8 cellular contexts compared by ENCODE assay signal in the genomic region with DNA sequence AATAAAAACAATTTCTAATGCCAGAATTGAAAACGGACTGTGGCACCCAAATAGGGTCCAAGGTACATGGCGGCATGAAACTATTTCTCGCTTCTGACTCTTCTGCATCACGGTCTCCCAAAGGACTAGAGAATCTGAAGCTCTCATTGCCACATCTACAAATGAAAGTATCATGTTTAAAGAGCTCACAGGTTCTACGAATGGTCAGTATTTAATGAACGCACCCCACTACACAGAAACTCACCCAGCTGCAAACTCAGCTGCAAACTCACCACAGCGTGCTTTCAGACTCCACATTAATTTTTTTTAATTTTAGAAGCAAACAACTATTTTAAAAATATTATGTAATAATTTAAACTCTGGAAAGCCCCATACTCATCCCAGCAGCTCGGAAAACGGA. TPM values are rescaled to one million over a fixed set of nuclear protein-coding genes. Genes with fewer than 3 reads are reported as not detected.
A peak's percentile ranks its signal among the peaks of the same experiment; 100 is the strongest.
DNase-seq lines count a peak whose midpoint lies in the region; ATAC-seq and TF ChIP-seq lines count a peak whose summit lies in the region.

No MANE protein-coding gene starts in this region.

- peak overlapping the region; percentile 86; the same call in 1 of the 2 replicates for H2AFZ ChIP-seq in Loucy (ENCODE audit: low read length)

- H3K9me2 ChIP-seq in Loucy (replicated peaks; ENCODE audit: low read depth, low read length): no peaks in the 10 kb centered on the region

- H3K9ac ChIP-seq in Loucy (ENCODE audit: low read depth, low read length, poor library complexity, severe bottlenecking): peak overlapping the region; percentile 95

- no peaks in the 10 kb centered on the region for H3K36me3 ChIP-seq in Loucy (ENCODE audit: insufficient read depth, low read length)

- peaks cover 52% of the 10 kb centered on the region for H3K4me1 Mint-ChIP-seq in central memory CD8-positive, alpha-beta T cell

- H3K27ac Mint-ChIP-seq in central memory CD8-positive, alpha-beta T cell (ENCODE audit: low read depth): peak overlapping the region; percentile 100

- peaks cover 27% of the 10 kb centered on the region for H3K36me3 Mint-ChIP-seq in central memory CD8-positive, alpha-beta T cell (ENCODE audit: insufficient read depth)

- ATAC-seq in central memory CD8-positive, alpha-beta T cell (replicated peaks; ENCODE audit: extremely low read depth, poor library complexity, severe bottlenecking): no peak
- ATAC-seq in HG03520 (IDR thresholded peaks at IDR 0.05; ENCODE audit: unreplicated experiment): no peak

- H3K4me3 Mint-ChIP-seq in central memory CD8-positive, alpha-beta T cell: peak overlapping the region; percentile 96

- no peaks in the 10 kb centered on the region for H3K9me3 Mint-ChIP-seq in central memory CD8-positive, alpha-beta T cell

- H3K79me2 ChIP-seq in Loucy (ENCODE audit: insufficient read depth, low read length): peaks cover 92% of the 10 kb centered on the region

- peaks cover 59% of the 10 kb centered on the region for H3K4me1 ChIP-seq in Loucy (ENCODE audit: insufficient read depth, low read length, poor library complexity, severe bottlenecking)

- TF ChIP-seq CTCF in Loucy (conservative IDR thresholded peaks at IDR 0.05; ENCODE audit: low read length): no peak

- peak overlapping the region; percentile 89 for H3K4me2 ChIP-seq in Loucy (ENCODE audit: low read depth, low read length, poor library complexity, severe bottlenecking)

- H3K4me3 ChIP-seq in Loucy (ENCODE audit: low read length, poor library complexity, severe bottlenecking): peak overlapping the region; percentile 89

- DNase-seq in DMS 273 (lab: John Stamatoyannopoulos, UW; ENCODE audit: unreplicated experiment) (peak; percentile 28), DMS 273 treated with DMSO at 0.1 percent for 48 hours (lab: John Stamatoyannopoulos, UW) (no peak), myocyte (ENCODE audit: low read depth) (peak; percentile 24), NCI-H1436 (lab: John Stamatoyannopoulos, UW) (no peak), AG20443 (ENCODE audit: low spot score) (no peak)
- DNase-seq in central memory CD8-positive, alpha-beta T cell (ENCODE audit: low spot score in 2 of 2): no peak

- H3K27me3 Mint-ChIP-seq in central memory CD8-positive, alpha-beta T cell: no peaks in the 10 kb centered on the region

- no peaks in the 10 kb centered on the region for H3K9me3 ChIP-seq in Loucy (ENCODE audit: insufficient read depth, low read depth, low read length)

- no peaks in the 10 kb centered on the region; the same call in 1 of the 2 replicates for H3F3A ChIP-seq in Loucy (ENCODE audit: low read depth)

- peaks cover 58% of the 10 kb centered on the region for H4K20me1 ChIP-seq in Loucy (ENCODE audit: insufficient read depth, low read length, poor library complexity, severe bottlenecking)

- no peaks in the 10 kb centered on the region for H3K27me3 ChIP-seq in Loucy (ENCODE audit: insufficient read depth, low read length, poor library complexity, severe bottlenecking)

RNA-seq across cellular contexts. Expression of gene CLASP1, which starts 1.1 kb away (rescaled TPM):
- 42.4 and 43.9 TPM in 2 replicates for total RNA-seq in myocyte
- polyA plus RNA-seq in myocyte (2012): 21.5 TPM

Comparison
In these comparisons a context has a peak if more than half of its experiments do, and no peak if none do; other contexts are left out.
1. DNase-seq: peak in DMS 273 (single experiment) and myocyte (single experiment); none in DMS 273 treated with DMSO at 0.1 percent for 48 hours (single experiment), central memory CD8-positive, alpha-beta T cell (0 of 2), NCI-H1436 (single experiment) and AG20443 (single experiment).